In the genomic region with DNA sequence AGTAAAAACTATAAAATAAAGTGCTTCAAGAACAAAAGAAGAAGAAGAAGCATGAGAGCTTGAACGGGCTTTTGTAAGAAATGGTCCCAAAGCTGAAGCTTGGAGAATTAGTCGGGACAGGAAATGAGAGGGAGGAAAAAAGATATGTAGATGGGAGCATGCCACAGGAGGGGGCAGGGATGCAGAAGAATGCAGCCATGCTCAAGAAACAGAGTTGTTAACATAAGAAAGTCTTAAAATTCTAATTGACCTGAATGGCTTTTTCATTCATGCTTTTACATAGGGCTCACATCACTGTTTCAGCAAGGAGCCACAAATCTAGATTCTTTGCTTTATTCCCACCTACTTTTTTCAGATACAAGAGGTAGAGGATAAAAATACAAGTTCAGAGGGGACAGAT, we compare ENCODE assay signal across 22 cellular contexts.
"Had no signal": no experiment of that assay in that cellular context is flagged by ENCODE, and none has a peak within 500 bp of the region (broad histone marks: within the 10 kb centered on the region; RNA-seq: fewer than 3 reads in every experiment).

No MANE protein-coding gene starts in this region.

- H3K4me1 ChIP-seq: gastrocnemius medialis, sigmoid colon, vagina had no signal

- H3K36me3 ChIP-seq: gastrocnemius medialis, ovary, sigmoid colon, vagina had no signal

- H3K9me3 ChIP-seq: gastrocnemius medialis, ovary, sigmoid colon, vagina had no signal

- H3K4me3 ChIP-seq: gastrocnemius medialis, ovary, sigmoid colon, vagina had no signal

- H3K27ac ChIP-seq: gastrocnemius medialis, ovary, sigmoid colon, vagina, VCaP had no signal

- FAIRE-seq: bronchial epithelial cell, kidney, small intestine, TTC549 had no signal

- H3K27me3 ChIP-seq: gastrocnemius medialis, ovary, sigmoid colon, vagina had no signal

- DNase-seq: activated CD4-positive, alpha-beta T cell treated with anti-CD3 and anti-CD28 coated beads for 48 hours; activated CD4-positive, alpha-beta T cell treated with anti-CD3 and anti-CD28 coated beads, Interleukin-2, amount 50 U/mL, for 48 hours; activated CD8-positive, alpha-beta memory T cell treated with anti-CD3 and anti-CD28 coated beads for 24 hours; activated effector memory CD4-positive, alpha-beta T cell treated with Interleukin-2 at 50 U/mL for 16 hours; activated naive CD4-positive, alpha-beta T cell treated with Interleukin-2 at 50 U/mL for 16 hours; anterior cingulate cortex; gastrocnemius medialis; glutamatergic neuron; kidney; left colon; midbrain; naive thymus-derived CD4-positive, alpha-beta T cell; ovary; sigmoid colon; small intestine; stimulated activated CD4-positive, alpha-beta T cell treated with anti-CD3 and anti-CD28 coated beads, Interleukin-4, amount 100 ng/mL, for 24 hours; substantia nigra; T-helper 9 cell had no signal
